In the genomic region with DNA sequence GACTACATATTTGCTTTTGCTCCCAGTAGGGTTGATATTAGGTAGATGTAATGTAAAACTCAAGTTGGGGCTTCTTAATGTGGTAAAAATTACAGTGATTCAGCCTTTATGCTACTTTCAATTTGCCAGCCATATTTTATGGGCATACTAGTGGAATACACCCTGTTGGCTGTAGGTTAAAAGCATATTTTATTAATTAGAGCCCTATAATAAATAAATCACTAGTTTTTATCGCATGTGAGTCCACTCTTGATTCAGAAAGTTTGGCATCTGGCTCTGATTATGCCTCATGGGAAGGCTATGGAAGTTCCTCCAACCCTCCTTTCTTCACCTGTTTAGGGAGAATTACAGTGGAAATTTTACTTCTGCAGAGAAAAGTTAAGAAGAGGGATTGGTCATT, we compare ENCODE assay signal across 16 cellular contexts.
DNase-seq lines count a peak whose midpoint lies in the region; ATAC-seq and TF ChIP-seq lines count a peak whose summit lies in the region.
"Had no signal": no experiment of that assay in that cellular context is flagged by ENCODE, and none has a peak within 500 bp of the region (broad histone marks: within the 10 kb centered on the region; RNA-seq: fewer than 3 reads in every experiment).

No MANE protein-coding gene starts in this region.

- H3K4me3 ChIP-seq in BE2C (ENCODE audit: low read depth, low read length) (peak overlapping the region; percentile 15), Loucy (ENCODE audit: low read length, poor library complexity, severe bottlenecking) (no peak overlapping the region), osteoblast (ENCODE audit: insufficient read depth, low read length) (no peak overlapping the region)
- no peak overlapping the region for H3K4me3 ChIP-seq in BLaER1 treated with 17β-estradiol and CSF1 and Interleukin-3, amounts not matched to agents 10 nM and 100 nM
- H3K4me3 ChIP-seq: A549 had no signal

- peak overlapping the region in 6 of 11 experiments; percentile 14 to 45 (median 22); a peak in 7 of 22 replicates for H3K4me2 ChIP-seq in BLaER1 treated with 17β-estradiol and CSF1 and Interleukin-3, amounts not matched to agents 10 nM and 100 nM
- peak overlapping the region; percentile 60 for H3K4me2 ChIP-seq in Loucy (ENCODE audit: low read depth, low read length, poor library complexity, severe bottlenecking)
- H3K4me2 ChIP-seq in osteoblast (ENCODE audit: insufficient read depth, low read length): no peak overlapping the region
- H3K4me2 ChIP-seq: A549 had no signal

- H3K79me2 ChIP-seq in Loucy (ENCODE audit: insufficient read depth, low read length): no peaks in the 10 kb centered on the region
- no peaks in the 10 kb centered on the region for H3K79me2 ChIP-seq in osteoblast (ENCODE audit: insufficient read depth, low read length)

- H3K27me3 ChIP-seq in BE2C (no peaks in the 10 kb centered on the region), Loucy (ENCODE audit: insufficient read depth, low read length, poor library complexity, severe bottlenecking) (no peaks in the 10 kb centered on the region), osteoblast (ENCODE audit: insufficient read depth, low read length) (no peaks in the 10 kb centered on the region)
- no peaks in the 10 kb centered on the region for H3K27me3 ChIP-seq in BLaER1 treated with 17β-estradiol and CSF1 and Interleukin-3, amounts not matched to agents 10 nM and 100 nM

- H3K36me3 ChIP-seq in BE2C: no peaks in the 10 kb centered on the region
- no peaks in the 10 kb centered on the region for H3K36me3 ChIP-seq in BLaER1 treated with 17β-estradiol and CSF1 and Interleukin-3, amounts not matched to agents 10 nM and 100 nM
- H3K36me3 ChIP-seq in Loucy (ENCODE audit: insufficient read depth, low read length): no peaks in the 10 kb centered on the region
- H3K36me3 ChIP-seq in osteoblast (ENCODE audit: insufficient read depth, low read length): no peaks in the 10 kb centered on the region

- H3K27ac ChIP-seq in BLaER1 treated with 17β-estradiol and CSF1 and Interleukin-3, amounts not matched to agents 10 nM and 100 nM: no peak overlapping the region
- H3K27ac ChIP-seq in osteoblast (ENCODE audit: low read depth, low read length): no peak overlapping the region
- H3K27ac ChIP-seq: 22Rv1, A549 had no signal

- peak; percentile 13 for DNase-seq in BE2C
- peak; percentile 32 for DNase-seq in osteoblast (ENCODE audit: insufficient read length, low spot score, missing footprints)
- no peak for DNase-seq in 8988T
- no peak for DNase-seq in cerebellum (ENCODE audit: low spot score)
- DNase-seq: ACHN, AML-193, C1 segment of cervical spinal cord, DMS153, DND-41, HCEC 1CT had no signal

- H4K20me1 ChIP-seq in BLaER1 treated with 17β-estradiol and CSF1 and Interleukin-3, amounts not matched to agents 10 nM and 100 nM: no peaks in the 10 kb centered on the region
- H4K20me1 ChIP-seq in Loucy (ENCODE audit: insufficient read depth, low read length, poor library complexity, severe bottlenecking): no peaks in the 10 kb centered on the region
- no peaks in the 10 kb centered on the region for H4K20me1 ChIP-seq in osteoblast (ENCODE audit: insufficient read depth, low read length)

- TF ChIP-seq CTCF in BE2C (IDR thresholded peaks at IDR 0.05; ENCODE audit: low read depth, low read length) (no peak), Loucy (conservative IDR thresholded peaks at IDR 0.05; ENCODE audit: low read length) (no peak), osteoblast (IDR thresholded peaks at IDR 0.05; ENCODE audit: extremely low read depth, low read depth, low read length) (no peak)

- H3K9me2 ChIP-seq in Loucy (replicated peaks; ENCODE audit: low read depth, low read length): no peaks in the 10 kb centered on the region

- H3K4me1 ChIP-seq in BE2C (peaks cover 15% of the 10 kb centered on the region), Loucy (ENCODE audit: insufficient read depth, low read length, poor library complexity, severe bottlenecking) (peaks cover 40% of the 10 kb centered on the region), osteoblast (ENCODE audit: insufficient read depth, low read length) (no peaks in the 10 kb centered on the region)
- peaks cover 0 to 11% (median 0%) of the 10 kb centered on the region in 10 experiments; a peak in 7 of 20 replicates for H3K4me1 ChIP-seq in BLaER1 treated with 17β-estradiol and CSF1 and Interleukin-3, amounts not matched to agents 10 nM and 100 nM
- H3K4me1 ChIP-seq: A549, Caco-2 had no signal

- H3F3A ChIP-seq in Loucy (ENCODE audit: low read depth): no peaks in the 10 kb centered on the region

- ATAC-seq in HG03571 (IDR thresholded peaks at IDR 0.05; ENCODE audit: unreplicated experiment): no peak

- H3K9ac ChIP-seq in BLaER1 treated with 17β-estradiol and CSF1 and Interleukin-3, amounts not matched to agents 10 nM and 100 nM: no peak overlapping the region
- H3K9ac ChIP-seq in Loucy (ENCODE audit: low read depth, low read length, poor library complexity, severe bottlenecking): no peak overlapping the region

- H2AFZ ChIP-seq in Loucy (ENCODE audit: low read length): no peak overlapping the region
- no peak overlapping the region for H2AFZ ChIP-seq in osteoblast (ENCODE audit: low read length)

- H3K9me3 ChIP-seq in BE2C: no peaks in the 10 kb centered on the region
- no peaks in the 10 kb centered on the region for H3K9me3 ChIP-seq in BLaER1 treated with 17β-estradiol and CSF1 and Interleukin-3, amounts not matched to agents 10 nM and 100 nM (replicated peaks in 1 of 11)
- no peaks in the 10 kb centered on the region for H3K9me3 ChIP-seq in Loucy (ENCODE audit: insufficient read depth, low read depth, low read length)
- H3K9me3 ChIP-seq in osteoblast (ENCODE audit: low read depth, low read length): no peaks in the 10 kb centered on the region
- H3K9me3 ChIP-seq: A549, Caco-2 had no signal

Comparison
In these comparisons a context has a peak if more than half of its experiments do, and no peak if none do; other contexts are left out.
1. DNase-seq: peak in BE2C (single experiment) and osteoblast (single experiment); none in 8988T (single experiment) and cerebellum (single experiment).